8 cellular contexts compared by ENCODE assay signal in genomic region chr4:152663203-152664066, GRCh38. TPM values are rescaled to one million over a fixed set of nuclear protein-coding genes. Genes with fewer than 3 reads are reported as not detected.
A peak's percentile ranks its signal among the peaks of the same experiment; 100 is the strongest.
DNase-seq lines count a peak whose midpoint lies in the region; ATAC-seq lines count a peak whose summit lies in the region.

No MANE protein-coding gene starts in this region.

- DNase-seq in GF-D8 (lab: John Stamatoyannopoulos, UW) (peak; percentile 91), dedifferentiated amniotic fluid mesenchymal stem cell (ENCODE audit: extremely low spot score) (peak; percentile 31), ureter (ENCODE audit: low spot score) (no peak), inferior parietal cortex (ENCODE audit: extremely low spot score) (no peak), NCI-H345 treated with DMSO at 0.1 percent for 48 hours (lab: John Stamatoyannopoulos, UW; ENCODE audit: unreplicated experiment) (no peak)
- no peak for DNase-seq in activated CD4-positive, alpha-beta T cell treated with anti-CD3 and anti-CD28 coated beads, Interleukin-2, amount 50 U/mL, for 1 hour

- ATAC-seq in GM21367 (IDR thresholded peaks at IDR 0.05; ENCODE audit: unreplicated experiment) = peak; percentile 47
- ATAC-seq in HG03558 (IDR thresholded peaks at IDR 0.05; ENCODE audit: extremely low read depth, unreplicated experiment) = peak; percentile 42

RNA-seq across cellular contexts. Expression of gene TMEM154, which starts 16.4 kb away (rescaled TPM):
- total RNA-seq in ureter = 86.5 TPM

Comparison
In these comparisons a context has a peak if more than half of its experiments do, and no peak if none do; other contexts are left out.
1. DNase-seq: peak in GF-D8 (single experiment) and dedifferentiated amniotic fluid mesenchymal stem cell (single experiment); none in ureter (single experiment), activated CD4-positive, alpha-beta T cell treated with anti-CD3 and anti-CD28 coated beads, Interleukin-2, amount 50 U/mL, for 1 hour (single experiment), inferior parietal cortex (single experiment) and NCI-H345 treated with DMSO at 0.1 percent for 48 hours (single experiment).